Comparison of ENCODE assay signal across 1 cellular context in the genomic region with DNA sequence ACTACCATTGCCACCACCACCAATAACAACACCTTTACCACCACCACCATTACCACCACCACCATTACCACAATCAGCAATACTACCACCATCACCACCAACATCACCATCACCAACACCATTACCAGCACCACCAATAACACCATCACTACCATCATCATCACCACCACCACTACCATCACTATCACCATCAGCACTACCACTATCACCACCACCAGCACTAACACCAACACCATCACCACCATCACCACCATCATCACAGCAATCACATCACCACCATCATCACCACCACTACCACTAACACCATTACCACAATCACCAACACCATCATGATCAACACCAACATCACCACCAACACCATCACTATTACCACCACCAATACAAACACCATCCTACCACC.
TF ChIP-seq lines count a peak whose summit lies in the region.

No MANE protein-coding gene starts in this region.

TF ChIP-seq in IMR-90, 13 proteins besides CTCF, POLR2A, EP300 and RAD21 (continued from another document):
- no peak for TF ChIP-seq USF2 (IDR thresholded peaks at IDR 0.05; ENCODE audit: low read depth, low read length)
- TF ChIP-seq NFE2L2 (IDR thresholded peaks at IDR 0.05; ENCODE audit: low read depth, low read length): no peak
- TF ChIP-seq SMC3 (IDR thresholded peaks at IDR 0.05; ENCODE audit: low read depth, low read length): no peak
- TF ChIP-seq MXI1 (IDR thresholded peaks at IDR 0.05; ENCODE audit: borderline replicate concordance, low read depth, low read length): no peak
- TF ChIP-seq BHLHE40 (IDR thresholded peaks at IDR 0.05; ENCODE audit: low read depth, low read length): no peak
- TF ChIP-seq CEBPB (IDR thresholded peaks at IDR 0.05; ENCODE audit: low read depth, low read length): no peak
